ENCODE assay signal across 8 cellular contexts in the genomic region with DNA sequence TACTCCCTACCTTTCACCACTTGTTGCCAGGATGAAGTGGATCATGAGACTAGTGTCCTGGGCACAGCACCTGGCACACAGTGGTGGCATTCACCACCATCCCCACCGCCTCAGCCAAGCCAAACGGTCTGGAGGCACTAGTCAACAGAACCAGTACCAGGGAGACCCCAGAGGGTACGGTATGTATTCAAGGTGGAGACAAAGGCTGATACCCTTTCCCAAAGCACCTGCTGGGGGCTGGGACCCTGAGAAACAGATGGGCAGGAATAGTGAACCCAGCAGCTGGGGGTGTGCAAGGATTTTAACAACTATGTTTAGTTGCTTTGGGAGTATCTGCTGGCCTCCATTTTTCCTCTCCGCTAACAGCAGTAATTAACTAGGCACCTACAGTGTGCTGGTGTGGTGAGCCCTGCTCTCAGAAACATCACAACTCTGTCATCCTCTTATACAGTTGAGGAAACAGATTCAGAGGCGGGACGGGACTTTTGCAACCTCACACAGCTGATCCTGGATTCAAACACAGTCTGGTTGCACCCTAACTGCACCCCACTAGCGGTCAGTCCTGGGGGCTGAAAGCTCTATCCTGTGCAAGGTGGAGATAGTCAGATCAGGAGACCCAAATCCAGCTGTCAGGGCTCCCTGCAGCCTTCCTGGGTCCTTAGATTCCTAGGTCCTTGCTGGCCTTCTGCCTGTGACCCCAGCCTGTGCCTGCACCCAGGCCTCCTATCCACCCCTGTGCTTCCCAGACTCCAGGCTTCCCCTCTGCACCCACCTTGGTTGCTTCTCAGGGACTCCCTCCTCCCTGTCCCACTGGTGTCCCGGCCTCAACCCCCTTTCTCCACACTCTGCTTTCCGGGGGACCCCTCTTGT. TPM values are rescaled to one million over a fixed set of nuclear protein-coding genes. Genes with fewer than 3 reads are reported as not detected.
DNase-seq lines count a peak whose midpoint lies in the region; ATAC-seq, FAIRE-seq and TF ChIP-seq lines count a peak whose summit lies in the region.

No MANE protein-coding gene starts in this region.

- no peak for ATAC-seq in T-helper 17 cell
- no peak for ATAC-seq in body of pancreas

- intact Hi-C loops in sigmoid colon (cut with DNase I) (loop anchor here (5.0 to 10.0 kb wide), 3 partner anchors 40 to 292 kb away; a partner anchor contains a TSS), body of pancreas (cut with DNase I) (no loop called here)

- TF ChIP-seq CTCF in GM12875 (IDR thresholded peaks at IDR 0.05; ENCODE audit: borderline replicate concordance, insufficient read depth, low read depth, low read length): no peak
- TF ChIP-seq CTCF in fibroblast of mammary gland (conservative IDR thresholded peaks at IDR 0.05; ENCODE audit: control insufficient read depth, insufficient read depth, low read depth, low read length): no peak
- no peak for TF ChIP-seq CTCF in sigmoid colon (IDR thresholded peaks at IDR 0.05)
- TF ChIP-seq CTCF in body of pancreas (IDR thresholded peaks at IDR 0.05): no peak

- H3K27ac ChIP-seq in sigmoid colon: peak overlapping the region; percentile 83 to 91 (median 86)
- H3K27ac ChIP-seq in body of pancreas: peak overlapping the region in 1 of 4 donors; percentile 79

- H3K4me1 ChIP-seq in sigmoid colon: peaks cover 0 to 29% (median 18%) of the 10 kb centered on the region in 4 donors
- H3K4me1 ChIP-seq in body of pancreas: peaks cover 31% of the 10 kb centered on the region

- TF ChIP-seq EP300 in sigmoid colon (IDR thresholded peaks at IDR 0.05): no peak

- no peaks in the 10 kb centered on the region for H3K36me3 Mint-ChIP-seq in T-helper 17 cell (ENCODE audit: low read depth)

- peak overlapping the region; percentile 24 for H3K27ac Mint-ChIP-seq in T-helper 17 cell

- no peaks in the 10 kb centered on the region for H3K27me3 ChIP-seq in sigmoid colon
- no peaks in the 10 kb centered on the region for H3K27me3 ChIP-seq in body of pancreas

- H3K4me3 ChIP-seq in GM12875 (ENCODE audit: low read depth, low read length) (peak overlapping the region; percentile 64), fibroblast of mammary gland (ENCODE audit: control insufficient read depth, low read depth, low read length) (peak overlapping the region; percentile 74), sigmoid colon (peak overlapping the region; percentile 53 to 86 (median 84)), body of pancreas (peak overlapping the region in 1 of 2 donors; percentile 22)

- WGBS in sigmoid colon, 2 donors: 71 to 77% methylated on average over 9 of the region's 9 CpGs
- WGBS in body of pancreas, 2 donors: 70 to 74% methylated on average over 9 of the region's 9 CpGs

- no peaks in the 10 kb centered on the region for H3K27me3 Mint-ChIP-seq in T-helper 17 cell

- no peak for FAIRE-seq in RCC 7860 (lab: Jason Lieb, UNC)

- peak overlapping the region; percentile 88 for H3K4me3 Mint-ChIP-seq in T-helper 17 cell

- no peaks in the 10 kb centered on the region for H3K36me3 ChIP-seq in sigmoid colon
- H3K36me3 ChIP-seq in body of pancreas (replicated peaks in 1 of 2; ENCODE audit: insufficient read depth in 1 of 2, low read depth in 2 of 2): no peaks in the 10 kb centered on the region

- no peak for DNase-seq in T-helper 17 cell
- no peak for DNase-seq in fibroblast of mammary gland (ENCODE audit: low read depth)
- peak; percentile 67 for DNase-seq in sigmoid colon
- no peak for DNase-seq in body of pancreas
- DNase-seq in SKM-1 (lab: John Stamatoyannopoulos, UW; ENCODE audit: unreplicated experiment): no peak
- DNase-seq in SK-N-DZ (ENCODE audit: low spot score): no peak
- no peak for DNase-seq in RCC 7860 (ENCODE audit: low spot score)

- peaks cover 17% of the 10 kb centered on the region for H3K4me1 Mint-ChIP-seq in T-helper 17 cell

- TF ChIP-seq POLR2A in sigmoid colon (IDR thresholded peaks at IDR 0.05): no peak
- no peak for TF ChIP-seq POLR2A in body of pancreas (IDR thresholded peaks at IDR 0.05)

- H3K9me3 ChIP-seq in T-helper 17 cell (ENCODE audit: control insufficient read depth, low read length, poor library complexity, severe bottlenecking) (no peaks in the 10 kb centered on the region), sigmoid colon (no peaks in the 10 kb centered on the region), body of pancreas (no peaks in the 10 kb centered on the region)

RNA-seq across cellular contexts. Expression of a gene that starts 1.2 kb away (rescaled TPM):
- total RNA-seq in T-helper 17 cell (1 to 10 TPM; 5.6 to 6.6 TPM), sigmoid colon (10 to 100 TPM; 29.3 to 42.7 (median 33.4) TPM), body of pancreas (10 to 100 TPM; 19.8 to 22.6 TPM)
- polyA plus RNA-seq in sigmoid colon: 1 to 10 TPM; 5.8 to 7.8 (median 6.1) TPM
- 19.9 and 21.6 TPM in 2 replicates for polyA plus RNA-seq in SK-N-DZ (2014; cell fraction: cytosol; rRNA removed)
- 13.3 and 15.6 TPM in 2 replicates for polyA plus RNA-seq in SK-N-DZ (2014; cell fraction: nucleus; rRNA removed)

RNA-seq across cellular contexts. Expression of a gene that starts 41.1 kb away (rescaled TPM):
- total RNA-seq in T-helper 17 cell: 10 to 100 TPM; 55.6 to 61.9 TPM
- 10 to 100 TPM; 18.4 to 21.3 (median 20.1) TPM for total RNA-seq in sigmoid colon
- polyA plus RNA-seq in sigmoid colon: 10 to 100 TPM; 12.0 to 30.0 (median 21.3) TPM
- total RNA-seq in body of pancreas: 10 to 100 TPM in 1 of 2 donors, 1 to 10 TPM in 1; 8.8 to 27.0 TPM
- polyA plus RNA-seq in SK-N-DZ (2014; cell fraction: cytosol; rRNA removed): 50.4 and 55.7 TPM in 2 replicates
- 99.1 and 102 TPM in 2 replicates for polyA plus RNA-seq in SK-N-DZ (2014; cell fraction: nucleus; rRNA removed)

RNA-seq across cellular contexts. Expression of a gene that starts 47.5 kb away (rescaled TPM):
- total RNA-seq in T-helper 17 cell (10 to 100 TPM; 26.6 to 29.5 TPM), sigmoid colon (10 to 100 TPM; 17.1 to 26.0 (median 20.9) TPM), body of pancreas (10 to 100 TPM; 10.6 to 12.5 TPM)
- 10 to 100 TPM in 1 of 3 donors, 1 to 10 TPM in 2; 5.4 to 12.7 (median 6.5) TPM for polyA plus RNA-seq in sigmoid colon
- 19.0 and 21.5 TPM in 2 replicates for polyA plus RNA-seq in SK-N-DZ (2014; cell fraction: cytosol; rRNA removed)
- 24.4 and 43.8 TPM in 2 replicates for polyA plus RNA-seq in SK-N-DZ (2014; cell fraction: nucleus; rRNA removed)
